1 cellular context compared by ENCODE assay signal in genomic region chr14:60215127-60215444, GRCh38.
TF ChIP-seq lines count a peak whose summit lies in the region.

No MANE protein-coding gene starts in this region.

TF ChIP-seq in GM23338, 12 proteins besides CTCF, POLR2A, EP300 and RAD21 (continued from another document):
- TF ChIP-seq, protein P1, sequence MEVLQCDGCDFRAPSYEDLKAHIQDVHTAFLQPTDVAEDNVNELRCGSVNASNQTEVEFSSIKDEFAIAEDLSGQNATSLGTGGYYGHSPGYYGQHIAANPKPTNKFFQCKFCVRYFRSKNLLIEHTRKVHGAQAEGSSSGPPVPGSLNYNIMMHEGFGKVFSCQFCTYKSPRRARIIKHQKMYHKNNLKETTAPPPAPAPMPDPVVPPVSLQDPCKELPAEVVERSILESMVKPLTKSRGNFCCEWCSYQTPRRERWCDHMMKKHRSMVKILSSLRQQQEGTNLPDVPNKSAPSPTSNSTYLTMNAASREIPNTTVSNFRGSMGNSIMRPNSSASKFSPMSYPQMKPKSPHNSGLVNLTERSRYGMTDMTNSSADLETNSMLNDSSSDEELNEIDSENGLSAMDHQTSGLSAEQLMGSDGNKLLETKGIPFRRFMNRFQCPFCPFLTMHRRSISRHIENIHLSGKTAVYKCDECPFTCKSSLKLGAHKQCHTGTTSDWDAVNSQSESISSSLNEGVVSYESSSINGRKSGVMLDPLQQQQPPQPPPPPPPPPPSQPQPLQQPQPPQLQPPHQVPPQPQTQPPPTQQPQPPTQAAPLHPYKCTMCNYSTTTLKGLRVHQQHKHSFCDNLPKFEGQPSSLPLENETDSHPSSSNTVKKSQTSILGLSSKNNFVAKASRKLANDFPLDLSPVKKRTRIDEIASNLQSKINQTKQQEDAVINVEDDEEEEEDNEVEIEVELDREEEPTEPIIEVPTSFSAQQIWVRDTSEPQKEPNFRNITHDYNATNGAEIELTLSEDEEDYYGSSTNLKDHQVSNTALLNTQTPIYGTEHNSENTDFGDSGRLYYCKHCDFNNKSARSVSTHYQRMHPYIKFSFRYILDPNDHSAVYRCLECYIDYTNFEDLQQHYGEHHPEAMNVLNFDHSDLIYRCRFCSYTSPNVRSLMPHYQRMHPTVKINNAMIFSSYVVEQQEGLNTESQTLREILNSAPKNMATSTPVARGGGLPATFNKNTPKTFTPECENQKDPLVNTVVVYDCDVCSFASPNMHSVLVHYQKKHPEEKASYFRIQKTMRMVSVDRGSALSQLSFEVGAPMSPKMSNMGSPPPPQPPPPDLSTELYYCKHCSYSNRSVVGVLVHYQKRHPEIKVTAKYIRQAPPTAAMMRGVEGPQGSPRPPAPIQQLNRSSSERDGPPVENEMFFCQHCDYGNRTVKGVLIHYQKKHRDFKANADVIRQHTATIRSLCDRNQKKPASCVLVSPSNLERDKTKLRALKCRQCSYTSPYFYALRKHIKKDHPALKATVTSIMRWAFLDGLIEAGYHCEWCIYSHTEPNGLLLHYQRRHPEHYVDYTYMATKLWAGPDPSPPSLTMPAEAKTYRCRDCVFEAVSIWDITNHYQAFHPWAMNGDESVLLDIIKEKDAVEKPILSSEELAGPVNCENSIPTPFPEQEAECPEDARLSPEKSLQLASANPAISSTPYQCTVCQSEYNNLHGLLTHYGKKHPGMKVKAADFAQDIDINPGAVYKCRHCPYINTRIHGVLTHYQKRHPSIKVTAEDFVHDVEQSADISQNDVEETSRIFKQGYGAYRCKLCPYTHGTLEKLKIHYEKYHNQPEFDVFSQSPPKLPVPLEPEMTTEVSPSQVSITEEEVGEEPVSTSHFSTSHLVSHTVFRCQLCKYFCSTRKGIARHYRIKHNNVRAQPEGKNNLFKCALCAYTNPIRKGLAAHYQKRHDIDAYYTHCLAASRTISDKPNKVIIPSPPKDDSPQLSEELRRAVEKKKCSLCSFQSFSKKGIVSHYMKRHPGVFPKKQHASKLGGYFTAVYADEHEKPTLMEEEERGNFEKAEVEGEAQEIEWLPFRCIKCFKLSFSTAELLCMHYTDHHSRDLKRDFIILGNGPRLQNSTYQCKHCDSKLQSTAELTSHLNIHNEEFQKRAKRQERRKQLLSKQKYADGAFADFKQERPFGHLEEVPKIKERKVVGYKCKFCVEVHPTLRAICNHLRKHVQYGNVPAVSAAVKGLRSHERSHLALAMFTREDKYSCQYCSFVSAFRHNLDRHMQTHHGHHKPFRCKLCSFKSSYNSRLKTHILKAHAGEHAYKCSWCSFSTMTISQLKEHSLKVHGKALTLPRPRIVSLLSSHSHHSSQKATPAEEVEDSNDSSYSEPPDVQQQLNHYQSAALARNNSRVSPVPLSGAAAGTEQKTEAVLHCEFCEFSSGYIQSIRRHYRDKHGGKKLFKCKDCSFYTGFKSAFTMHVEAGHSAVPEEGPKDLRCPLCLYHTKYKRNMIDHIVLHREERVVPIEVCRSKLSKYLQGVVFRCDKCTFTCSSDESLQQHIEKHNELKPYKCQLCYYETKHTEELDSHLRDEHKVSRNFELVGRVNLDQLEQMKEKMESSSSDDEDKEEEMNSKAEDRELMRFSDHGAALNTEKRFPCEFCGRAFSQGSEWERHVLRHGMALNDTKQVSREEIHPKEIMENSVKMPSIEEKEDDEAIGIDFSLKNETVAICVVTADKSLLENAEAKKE (CRISPR knock-in tag; IDR thresholded peaks at IDR 0.05), result no peak
- TF ChIP-seq EZH2phosphoT487 (IDR thresholded peaks at IDR 0.05; ENCODE audit: unreplicated experiment) (no peak), ETS1 (IDR thresholded peaks at IDR 0.05) (no peak), STAT1 (IDR thresholded peaks at IDR 0.05; ENCODE audit: unreplicated experiment) (no peak)
